In the genomic region with DNA sequence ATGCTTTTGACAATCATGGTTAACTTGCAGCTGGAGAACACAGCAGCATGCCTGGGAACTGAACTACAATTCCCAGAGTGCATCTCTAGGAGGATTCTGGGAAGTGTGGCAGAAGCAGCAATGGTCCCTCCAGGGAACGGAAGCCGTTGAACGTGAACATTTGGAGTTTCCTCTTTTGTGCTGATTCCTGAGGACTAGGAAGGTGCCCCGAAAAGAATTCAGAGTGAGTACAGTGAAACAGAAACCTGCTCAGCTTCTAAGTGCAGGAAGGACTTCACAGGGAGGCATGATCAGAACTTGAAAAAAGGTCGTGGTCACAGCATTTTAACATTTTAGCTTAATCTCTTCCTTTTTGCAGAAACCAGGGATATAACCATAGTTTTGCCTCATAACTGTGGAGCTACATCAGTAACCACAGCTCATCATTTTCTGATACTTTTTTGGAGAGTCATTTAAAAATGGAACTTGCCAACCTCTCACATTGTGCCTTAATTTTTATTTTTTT, we compare ENCODE assay signal across 8 cellular contexts. TPM values are rescaled to one million over a fixed set of nuclear protein-coding genes. Genes with fewer than 3 reads are reported as not detected.
DNase-seq lines count a peak whose midpoint lies in the region; ATAC-seq and TF ChIP-seq lines count a peak whose summit lies in the region.

A gene (plus strand): TSS at position 111 of the 505 bp plus-strand sequence. CDS start 3,911 bp downstream, outside the sequence.

- in situ Hi-C loops in G401 (cut with HindIII; ENCODE audit: low sequenced_read_pairs) = no loop called here

- H3K4me1 Mint-ChIP-seq in naive B cell = peaks cover 14 to 19% (median 18%) of the 10 kb centered on the region in 3 donors

- H3K9me3 Mint-ChIP-seq in naive B cell = peaks cover 0 to 12% (median 2%) of the 10 kb centered on the region in 7 donors

- no peak for TF ChIP-seq CTCF in fibroblast of the aortic adventitia (IDR thresholded peaks at IDR 0.05; ENCODE audit: insufficient read depth, low read length)

- peak within 1 kb of the TSS; percentile 75 to 95 (median 90) for H3K27ac Mint-ChIP-seq in naive B cell

- peak within 1 kb of the TSS; percentile 51 for H3K27ac ChIP-seq in temporal lobe (ENCODE audit: low read depth, low read length)

- peak within 1 kb of the TSS; percentile 85 to 96 (median 94) for H3K4me3 Mint-ChIP-seq in naive B cell

- H3K27me3 Mint-ChIP-seq in naive B cell = no peaks in the 10 kb centered on the region

- ATAC-seq in HG02981 (IDR thresholded peaks at IDR 0.05; ENCODE audit: unreplicated experiment) (peak; percentile 63), naive B cell (ENCODE audit: low read depth in 2 of 2) (peak; percentile 88 to 94)

- H3K36me3 Mint-ChIP-seq in naive B cell = peaks cover 8 to 9% of the 10 kb centered on the region in 2 donors

- DNase-seq in G401 (ENCODE audit: low spot score) (peak; percentile 88), RKO (ENCODE audit: low spot score) (peak; percentile 88), fibroblast of the aortic adventitia (ENCODE audit: low read depth) (peak; percentile 81), naive B cell (peak; percentile 57), NCI-H345 (lab: John Stamatoyannopoulos, UW) (no peak)
- DNase-seq in activated gamma-delta T cell treated with anti-CD3 and anti-CD28 coated beads, Interleukin-2, amount 50 U/mL, for 16 hours (ENCODE audit: low read depth) = peak; percentile 29

- H3K4me3 ChIP-seq in fibroblast of the aortic adventitia (ENCODE audit: low read depth, low read length) = peak within 1 kb of the TSS; percentile 67

RNA-seq across cellular contexts. Expression of the gene that starts here (rescaled TPM):
- total RNA-seq in G401 (2014; rRNA removed; shearing (Covaris generic)) = not detected in 2 replicates
- total RNA-seq in fibroblast of the aortic adventitia (ENCODE audit: low replicate concordance) (1.8 TPM in 2 replicates), temporal lobe (0.25 TPM)
- polyA plus RNA-seq in naive B cell (ENCODE audit: low read depth in 6 of 6) = 1 to 10 TPM in 5 of 6 donors, not detected in 1; 1.4 to 2.4 (median 1.8) TPM

Comparison
In these comparisons a context has a peak if more than half of its experiments do, and no peak if none do; other contexts are left out.
1. Peak in DNase-seq in G401; RNA of the gene not detected or under 1 TPM.